ENCODE assay signal across 8 cellular contexts in the genomic region with DNA sequence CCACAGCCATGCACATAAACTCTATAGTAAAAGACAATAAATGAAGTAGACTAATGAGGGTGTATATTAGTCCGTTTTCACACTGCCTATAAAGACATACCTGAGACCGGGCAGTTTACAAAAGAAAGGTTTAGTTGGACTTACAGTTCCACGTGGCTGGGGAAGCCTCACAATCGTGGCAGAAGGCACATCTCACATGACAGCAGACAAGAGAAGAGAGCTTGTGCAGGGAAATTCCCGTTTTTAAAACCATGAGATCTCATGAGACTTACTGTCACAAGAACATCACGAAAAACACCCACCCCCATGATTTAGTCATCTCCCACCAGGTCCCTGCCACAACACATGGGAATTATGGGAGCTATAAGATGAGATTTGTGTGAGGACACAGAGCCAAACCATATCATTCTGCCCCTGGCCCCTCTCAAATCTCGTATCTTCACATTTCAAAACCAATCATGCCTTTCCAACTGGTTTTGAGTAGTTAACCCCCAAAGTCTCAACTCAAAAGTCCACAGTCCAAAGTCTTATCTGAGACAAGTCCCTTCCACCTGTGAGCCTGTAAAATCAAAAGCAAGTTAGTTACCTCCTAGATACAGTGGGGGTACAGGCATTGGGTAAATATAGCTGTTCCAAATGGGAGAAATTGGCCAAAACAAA. TPM values are rescaled to one million over a fixed set of nuclear protein-coding genes. Genes with fewer than 3 reads are reported as not detected.
DNase-seq lines count a peak whose midpoint lies in the region; ATAC-seq and TF ChIP-seq lines count a peak whose summit lies in the region.
"Not testable (repeated sequence)": the region's sequence is repeated elsewhere in the genome, so short reads cannot be mapped to it uniquely, and the experiment has no call there.

No MANE protein-coding gene starts in this region.

- not testable (repeated sequence) for H3K36me3 ChIP-seq in SU-DHL-6 (ENCODE audit: low read length)

- H3K4me2 ChIP-seq in SU-DHL-6 (ENCODE audit: low read depth, low read length, poor library complexity, severe bottlenecking), result peak overlapping the region; percentile 52

- H4K20me1 ChIP-seq in SU-DHL-6 (ENCODE audit: low read depth, low read length), result peaks cover 24% of the 10 kb centered on the region

- not testable (repeated sequence) for H3K27me3 ChIP-seq in SU-DHL-6 (ENCODE audit: low read length)

- H3K4me3 ChIP-seq in GM12865 (ENCODE audit: low read depth, low read length), result peak overlapping the region; percentile 49
- H3K4me3 ChIP-seq in SU-DHL-6 (ENCODE audit: insufficient read depth, low read length, poor library complexity, severe bottlenecking), result not testable (repeated sequence)

- H3K9me3 ChIP-seq in SU-DHL-6 (ENCODE audit: insufficient read depth, low read length), result not testable (repeated sequence)

- not testable (repeated sequence) for TF ChIP-seq CTCF in GM12865 (IDR thresholded peaks at IDR 0.05; ENCODE audit: insufficient read depth, low read depth, low read length, missing control alignments); SU-DHL-6 (IDR thresholded peaks at IDR 0.05; ENCODE audit: insufficient read depth, low read length, poor library complexity, severe bottlenecking)

- peak; percentile 60 for ATAC-seq in GM18909 (IDR thresholded peaks at IDR 0.05; ENCODE audit: poor library complexity, unreplicated experiment)
- ATAC-seq in GM21367 (IDR thresholded peaks at IDR 0.05; ENCODE audit: unreplicated experiment), result peak; percentile 43
- ATAC-seq in HG02623 (IDR thresholded peaks at IDR 0.05; ENCODE audit: unreplicated experiment), result peak; percentile 33
- peak; percentile 61 for ATAC-seq in HG03045 (IDR thresholded peaks at IDR 0.05; ENCODE audit: unreplicated experiment)
- peak; percentile 49 for ATAC-seq in HG03442 (IDR thresholded peaks at IDR 0.05; ENCODE audit: unreplicated experiment)
- ATAC-seq in natural killer cell treated with Interleukin-12 subunit alpha and Interleukin-12 subunit beta and Interleukin-15 and Interleukin-18, amount 100 ng/mL, for 72 hours, result peak in 1 of 2 donors; percentile 40

- H3F3A ChIP-seq in SU-DHL-6 (ENCODE audit: insufficient read depth), result not testable (repeated sequence)

- peaks cover 52 to 60% of the 10 kb centered on the region in 2 donors for H3K4me1 Mint-ChIP-seq in natural killer cell treated with Interleukin-12 subunit alpha and Interleukin-12 subunit beta and Interleukin-15 and Interleukin-18, amount 100 ng/mL, for 72 hours (ENCODE audit: low read depth in 2 of 2)

- not testable (repeated sequence) for H3K27me3 Mint-ChIP-seq in natural killer cell treated with Interleukin-12 subunit alpha and Interleukin-12 subunit beta and Interleukin-15 and Interleukin-18, amount 100 ng/mL, for 72 hours

- peak overlapping the region; percentile 58 for H3K4me3 Mint-ChIP-seq in natural killer cell treated with Interleukin-12 subunit alpha and Interleukin-12 subunit beta and Interleukin-15 and Interleukin-18, amount 100 ng/mL, for 72 hours

- H2AFZ ChIP-seq in SU-DHL-6 (ENCODE audit: low read depth, low read length, severe bottlenecking), result not testable (repeated sequence)

- peaks cover 26% of the 10 kb centered on the region for H3K36me3 Mint-ChIP-seq in natural killer cell treated with Interleukin-12 subunit alpha and Interleukin-12 subunit beta and Interleukin-15 and Interleukin-18, amount 100 ng/mL, for 72 hours

- DNase-seq in GM12865 (ENCODE audit: low read depth), result peak; percentile 80
- DNase-seq in natural killer cell treated with Interleukin-12 subunit alpha and Interleukin-12 subunit beta and Interleukin-15 and Interleukin-18, amount 100 ng/mL, for 72 hours (ENCODE audit: low spot score), result not testable (repeated sequence)

- not testable (repeated sequence) for H3K9me2 ChIP-seq in SU-DHL-6 (replicated peaks; ENCODE audit: insufficient read depth, low read length)

- peak overlapping the region; percentile 74 to 93 for H3K27ac Mint-ChIP-seq in natural killer cell treated with Interleukin-12 subunit alpha and Interleukin-12 subunit beta and Interleukin-15 and Interleukin-18, amount 100 ng/mL, for 72 hours

- H3K9ac ChIP-seq in SU-DHL-6 (ENCODE audit: low read length), result peak overlapping the region; percentile 19; the same call in 1 of the 2 replicates

- peak overlapping the region; percentile 26; the same call in 1 of the 2 replicates for H3K27ac ChIP-seq in SU-DHL-6 (ENCODE audit: low read depth, low read length)

- not testable (repeated sequence) for H3K9me3 Mint-ChIP-seq in natural killer cell treated with Interleukin-12 subunit alpha and Interleukin-12 subunit beta and Interleukin-15 and Interleukin-18, amount 100 ng/mL, for 72 hours

- H3K79me2 ChIP-seq in SU-DHL-6 (ENCODE audit: insufficient read depth, low read length), result peaks cover 85% of the 10 kb centered on the region

RNA-seq across cellular contexts. Expression of gene SPOPL, which starts 21.6 kb away (rescaled TPM):
- 10 to 100 TPM; 30.0 to 34.5 TPM for total RNA-seq in natural killer cell treated with Interleukin-12 subunit alpha and Interleukin-12 subunit beta and Interleukin-15 and Interleukin-18, amount 100 ng/mL, for 72 hours
